ENCODE assay signal across 1 cellular context in the genomic region with DNA sequence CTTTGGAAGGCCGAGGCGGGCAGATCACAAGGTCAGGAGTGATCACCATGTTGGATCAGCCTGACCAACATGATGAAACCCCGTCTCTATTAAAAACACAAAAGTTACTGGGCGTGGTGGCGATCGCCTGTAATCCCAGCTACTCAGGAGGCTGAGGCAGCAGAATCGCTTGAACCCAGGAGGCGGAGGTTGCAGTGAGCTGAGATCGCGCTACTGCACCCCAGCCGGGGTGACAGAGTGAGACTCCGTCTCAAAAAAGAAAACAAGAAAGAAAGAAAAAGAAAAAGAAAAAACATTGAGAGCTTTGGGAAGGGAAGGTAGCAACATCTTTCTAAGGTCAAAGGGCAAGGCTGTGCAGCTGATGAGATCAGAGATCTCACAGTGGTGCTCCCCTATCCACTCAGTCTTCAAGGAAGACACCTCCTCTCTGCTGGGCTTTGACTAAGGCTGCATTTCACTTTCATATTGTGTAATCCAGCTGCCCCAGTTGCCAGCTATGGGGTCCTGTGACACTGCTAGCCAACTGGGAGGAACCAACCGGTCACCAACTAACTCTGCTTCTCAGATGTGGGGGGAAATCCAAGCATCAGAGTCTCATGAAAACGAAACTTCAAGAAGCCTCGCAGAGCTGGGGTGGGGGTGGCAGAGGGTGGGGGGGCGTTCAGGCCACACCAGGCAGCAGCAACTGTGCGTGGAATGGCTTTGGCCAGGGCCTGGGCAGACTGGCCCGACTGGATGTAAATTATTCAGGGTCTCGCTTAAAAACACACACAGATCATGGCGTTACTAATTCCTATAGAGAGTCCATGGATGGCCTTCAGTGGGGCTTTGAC.
TF ChIP-seq lines count a peak whose summit lies in the region.

No MANE protein-coding gene starts in this region.

TF ChIP-seq in GM23338, 12 proteins besides CTCF, POLR2A, EP300 and RAD21:
- TF ChIP-seq, protein P1, sequence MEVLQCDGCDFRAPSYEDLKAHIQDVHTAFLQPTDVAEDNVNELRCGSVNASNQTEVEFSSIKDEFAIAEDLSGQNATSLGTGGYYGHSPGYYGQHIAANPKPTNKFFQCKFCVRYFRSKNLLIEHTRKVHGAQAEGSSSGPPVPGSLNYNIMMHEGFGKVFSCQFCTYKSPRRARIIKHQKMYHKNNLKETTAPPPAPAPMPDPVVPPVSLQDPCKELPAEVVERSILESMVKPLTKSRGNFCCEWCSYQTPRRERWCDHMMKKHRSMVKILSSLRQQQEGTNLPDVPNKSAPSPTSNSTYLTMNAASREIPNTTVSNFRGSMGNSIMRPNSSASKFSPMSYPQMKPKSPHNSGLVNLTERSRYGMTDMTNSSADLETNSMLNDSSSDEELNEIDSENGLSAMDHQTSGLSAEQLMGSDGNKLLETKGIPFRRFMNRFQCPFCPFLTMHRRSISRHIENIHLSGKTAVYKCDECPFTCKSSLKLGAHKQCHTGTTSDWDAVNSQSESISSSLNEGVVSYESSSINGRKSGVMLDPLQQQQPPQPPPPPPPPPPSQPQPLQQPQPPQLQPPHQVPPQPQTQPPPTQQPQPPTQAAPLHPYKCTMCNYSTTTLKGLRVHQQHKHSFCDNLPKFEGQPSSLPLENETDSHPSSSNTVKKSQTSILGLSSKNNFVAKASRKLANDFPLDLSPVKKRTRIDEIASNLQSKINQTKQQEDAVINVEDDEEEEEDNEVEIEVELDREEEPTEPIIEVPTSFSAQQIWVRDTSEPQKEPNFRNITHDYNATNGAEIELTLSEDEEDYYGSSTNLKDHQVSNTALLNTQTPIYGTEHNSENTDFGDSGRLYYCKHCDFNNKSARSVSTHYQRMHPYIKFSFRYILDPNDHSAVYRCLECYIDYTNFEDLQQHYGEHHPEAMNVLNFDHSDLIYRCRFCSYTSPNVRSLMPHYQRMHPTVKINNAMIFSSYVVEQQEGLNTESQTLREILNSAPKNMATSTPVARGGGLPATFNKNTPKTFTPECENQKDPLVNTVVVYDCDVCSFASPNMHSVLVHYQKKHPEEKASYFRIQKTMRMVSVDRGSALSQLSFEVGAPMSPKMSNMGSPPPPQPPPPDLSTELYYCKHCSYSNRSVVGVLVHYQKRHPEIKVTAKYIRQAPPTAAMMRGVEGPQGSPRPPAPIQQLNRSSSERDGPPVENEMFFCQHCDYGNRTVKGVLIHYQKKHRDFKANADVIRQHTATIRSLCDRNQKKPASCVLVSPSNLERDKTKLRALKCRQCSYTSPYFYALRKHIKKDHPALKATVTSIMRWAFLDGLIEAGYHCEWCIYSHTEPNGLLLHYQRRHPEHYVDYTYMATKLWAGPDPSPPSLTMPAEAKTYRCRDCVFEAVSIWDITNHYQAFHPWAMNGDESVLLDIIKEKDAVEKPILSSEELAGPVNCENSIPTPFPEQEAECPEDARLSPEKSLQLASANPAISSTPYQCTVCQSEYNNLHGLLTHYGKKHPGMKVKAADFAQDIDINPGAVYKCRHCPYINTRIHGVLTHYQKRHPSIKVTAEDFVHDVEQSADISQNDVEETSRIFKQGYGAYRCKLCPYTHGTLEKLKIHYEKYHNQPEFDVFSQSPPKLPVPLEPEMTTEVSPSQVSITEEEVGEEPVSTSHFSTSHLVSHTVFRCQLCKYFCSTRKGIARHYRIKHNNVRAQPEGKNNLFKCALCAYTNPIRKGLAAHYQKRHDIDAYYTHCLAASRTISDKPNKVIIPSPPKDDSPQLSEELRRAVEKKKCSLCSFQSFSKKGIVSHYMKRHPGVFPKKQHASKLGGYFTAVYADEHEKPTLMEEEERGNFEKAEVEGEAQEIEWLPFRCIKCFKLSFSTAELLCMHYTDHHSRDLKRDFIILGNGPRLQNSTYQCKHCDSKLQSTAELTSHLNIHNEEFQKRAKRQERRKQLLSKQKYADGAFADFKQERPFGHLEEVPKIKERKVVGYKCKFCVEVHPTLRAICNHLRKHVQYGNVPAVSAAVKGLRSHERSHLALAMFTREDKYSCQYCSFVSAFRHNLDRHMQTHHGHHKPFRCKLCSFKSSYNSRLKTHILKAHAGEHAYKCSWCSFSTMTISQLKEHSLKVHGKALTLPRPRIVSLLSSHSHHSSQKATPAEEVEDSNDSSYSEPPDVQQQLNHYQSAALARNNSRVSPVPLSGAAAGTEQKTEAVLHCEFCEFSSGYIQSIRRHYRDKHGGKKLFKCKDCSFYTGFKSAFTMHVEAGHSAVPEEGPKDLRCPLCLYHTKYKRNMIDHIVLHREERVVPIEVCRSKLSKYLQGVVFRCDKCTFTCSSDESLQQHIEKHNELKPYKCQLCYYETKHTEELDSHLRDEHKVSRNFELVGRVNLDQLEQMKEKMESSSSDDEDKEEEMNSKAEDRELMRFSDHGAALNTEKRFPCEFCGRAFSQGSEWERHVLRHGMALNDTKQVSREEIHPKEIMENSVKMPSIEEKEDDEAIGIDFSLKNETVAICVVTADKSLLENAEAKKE (CRISPR knock-in tag; IDR thresholded peaks at IDR 0.05), result no peak
- no peak for TF ChIP-seq EZH2phosphoT487 (IDR thresholded peaks at IDR 0.05; ENCODE audit: unreplicated experiment)
- TF ChIP-seq, protein P2, sequence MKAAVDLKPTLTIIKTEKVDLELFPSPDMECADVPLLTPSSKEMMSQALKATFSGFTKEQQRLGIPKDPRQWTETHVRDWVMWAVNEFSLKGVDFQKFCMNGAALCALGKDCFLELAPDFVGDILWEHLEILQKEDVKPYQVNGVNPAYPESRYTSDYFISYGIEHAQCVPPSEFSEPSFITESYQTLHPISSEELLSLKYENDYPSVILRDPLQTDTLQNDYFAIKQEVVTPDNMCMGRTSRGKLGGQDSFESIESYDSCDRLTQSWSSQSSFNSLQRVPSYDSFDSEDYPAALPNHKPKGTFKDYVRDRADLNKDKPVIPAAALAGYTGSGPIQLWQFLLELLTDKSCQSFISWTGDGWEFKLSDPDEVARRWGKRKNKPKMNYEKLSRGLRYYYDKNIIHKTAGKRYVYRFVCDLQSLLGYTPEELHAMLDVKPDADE (IDR thresholded peaks at IDR 0.05), result no peak
